Comparison of ENCODE assay signal across 19 cellular contexts in the genomic region with DNA sequence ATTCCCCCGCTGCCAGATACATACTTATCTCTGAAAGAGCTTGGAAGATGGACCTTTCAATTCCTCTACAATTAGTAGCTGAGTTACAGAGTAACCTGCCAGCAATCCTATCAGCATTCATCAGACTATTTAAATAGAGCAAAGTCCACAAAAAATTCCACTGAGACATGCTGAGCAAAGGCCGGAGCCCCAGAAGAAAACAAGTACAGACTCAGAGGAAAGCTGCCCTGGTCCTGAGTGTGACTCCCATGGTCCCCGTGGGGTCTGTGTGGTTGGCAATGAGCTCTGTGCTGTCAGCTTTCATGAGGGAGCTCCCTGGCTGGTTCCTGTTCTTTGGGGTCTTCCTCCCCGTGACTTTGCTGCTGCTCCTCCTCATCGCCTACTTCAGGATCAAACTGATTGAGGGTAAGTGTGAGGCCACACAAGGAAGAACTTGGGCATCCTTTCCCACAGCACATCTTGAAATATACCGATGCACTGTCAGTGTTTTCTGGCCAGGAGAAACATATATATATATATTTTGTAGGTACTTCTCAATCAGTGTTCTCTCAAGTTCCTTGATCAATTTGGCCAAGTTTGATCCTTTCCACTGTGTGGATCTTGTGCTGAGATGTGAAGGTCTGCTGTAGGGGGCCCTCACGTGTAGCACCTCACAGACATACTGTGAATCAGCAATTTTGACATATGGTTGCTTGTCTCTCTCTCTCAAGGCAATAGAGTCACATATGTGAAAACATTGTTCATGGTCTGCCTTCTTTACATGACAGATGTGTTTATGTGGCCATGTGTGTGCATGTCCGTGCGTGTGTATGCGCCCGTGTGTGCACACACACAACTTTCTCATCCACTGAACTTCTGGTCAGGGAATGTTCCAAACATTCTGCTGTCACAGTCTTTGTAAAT. TPM values are rescaled to one million over a fixed set of nuclear protein-coding genes. Genes with fewer than 3 reads are reported as not detected.
"Had no signal": no experiment of that assay in that cellular context is flagged by ENCODE, and none has a peak within 500 bp of the region (broad histone marks: within the 10 kb centered on the region; RNA-seq: fewer than 3 reads in every experiment).

A gene (plus strand): TSS at position 160 of the 903 bp plus-strand sequence. CDS start 8 bp downstream, at position 168.

- H3K4me3 Mint-ChIP-seq: activated CD4-positive, alpha-beta T cell treated with anti-CD3 and anti-CD28 coated beads, Interleukin-2, amount 10 ng/mL, durations not matched to agents 7 days and 5 days; naive thymus-derived CD8-positive, alpha-beta T cell; T-helper 17 cell had no signal

- FAIRE-seq: astrocyte, colon, endothelial cell of umbilical vein, TTC549 had no signal

- H3K4me3 ChIP-seq: gastrocnemius medialis, prostate gland, thyroid gland, vagina had no signal

- H3K36me3 ChIP-seq: gastrocnemius medialis, prostate gland, thyroid gland, vagina had no signal

- ATAC-seq: gastrocnemius medialis; naive thymus-derived CD8-positive, alpha-beta T cell; T-helper 17 cell had no signal

- H3K27me3 ChIP-seq: gastrocnemius medialis, thyroid gland, vagina had no signal

- H3K9me3 ChIP-seq: gastrocnemius medialis, prostate gland, thyroid gland, vagina had no signal

- H3K4me1 ChIP-seq: gastrocnemius medialis, prostate gland, thyroid gland, vagina had no signal

- DNase-seq: activated CD4-positive, alpha-beta T cell treated with anti-CD3 and anti-CD28 coated beads, Interleukin-2, amount 10 ng/mL, durations not matched to agents 7 days and 5 days; activated CD4-positive, CD25-positive, alpha-beta regulatory T cell; activated CD8-positive, alpha-beta memory T cell treated with anti-CD3 and anti-CD28 coated beads for 24 hours; activated naive CD4-positive, alpha-beta T cell treated with Interleukin-2 at 50 U/mL for 16 hours; gastrocnemius medialis; kidney glomerular epithelial cell; naive thymus-derived CD8-positive, alpha-beta T cell; nucleus accumbens; T-helper 17 cell; thyroid gland had no signal

- H3K27ac Mint-ChIP-seq: activated CD4-positive, alpha-beta T cell treated with anti-CD3 and anti-CD28 coated beads, Interleukin-2, amount 10 ng/mL, durations not matched to agents 7 days and 5 days; naive thymus-derived CD8-positive, alpha-beta T cell; T-helper 17 cell had no signal

- H3K9me3 Mint-ChIP-seq: activated CD4-positive, alpha-beta T cell treated with anti-CD3 and anti-CD28 coated beads, Interleukin-2, amount 10 ng/mL, durations not matched to agents 7 days and 5 days; naive thymus-derived CD8-positive, alpha-beta T cell had no signal

- H3K27ac ChIP-seq: gastrocnemius medialis, prostate gland, thyroid gland, vagina had no signal

- H3K27me3 Mint-ChIP-seq: activated CD4-positive, alpha-beta T cell treated with anti-CD3 and anti-CD28 coated beads, Interleukin-2, amount 10 ng/mL, durations not matched to agents 7 days and 5 days had no signal

RNA-seq across cellular contexts. Expression of the gene that starts here (rescaled TPM):
- total RNA-seq: activated CD4-positive, alpha-beta T cell treated with anti-CD3 and anti-CD28 coated beads, Interleukin-2, amount 10 ng/mL, durations not matched to agents 7 days and 5 days; astrocyte; cardiac septum; endothelial cell of umbilical vein; gastrocnemius medialis; lung microvascular endothelial cell; mononuclear cell; naive thymus-derived CD8-positive, alpha-beta T cell; T-helper 17 cell; thyroid gland; vagina had no signal
- polyA plus RNA-seq: endothelial cell of umbilical vein; naive thymus-derived CD8-positive, alpha-beta T cell had no signal
